14 cellular contexts compared by ENCODE assay signal in genomic region chr11:122977455-122978302, GRCh38. TPM values are rescaled to one million over a fixed set of nuclear protein-coding genes. Genes with fewer than 3 reads are reported as not detected.
DNase-seq lines count a peak whose midpoint lies in the region; ATAC-seq, FAIRE-seq and TF ChIP-seq lines count a peak whose summit lies in the region.
"Had no signal": no experiment of that assay in that cellular context is flagged by ENCODE, and none has a peak within 500 bp of the region (broad histone marks: within the 10 kb centered on the region; RNA-seq: fewer than 3 reads in every experiment).

No MANE protein-coding gene starts in this region.

- no peak overlapping the region for H3K4ac ChIP-seq in H1 (replicated peaks; ENCODE audit: insufficient read length, low read depth, low read length)

- H3K9me2 ChIP-seq in GM23338 (ENCODE audit: insufficient read depth) = no peaks in the 10 kb centered on the region
- H3K9me2 ChIP-seq in neural cell (ENCODE audit: insufficient read depth, low read length) = no peaks in the 10 kb centered on the region

- peaks cover 14% of the 10 kb centered on the region; the same call in 1 of the 2 replicates for H3K23me2 ChIP-seq in H1 (ENCODE audit: low read depth, low read length)

- H3K4me3 Mint-ChIP-seq in GM23338 = peak overlapping the region; percentile 80
- peak overlapping the region in 4 of 8 donors; percentile 9 to 77 (median 18) for H3K4me3 Mint-ChIP-seq in CD4-positive, alpha-beta memory T cell

- no peaks in the 10 kb centered on the region for H3K79me1 ChIP-seq in H1 (ENCODE audit: low read depth, low read length)

- 7% methylated on average over 32 of the region's 52 CpGs; no CpG with 5 or more reads in 1 of the 2 experiments for WGBS in H1 (ENCODE audit: extremely low coverage in 1 of 2, insufficient coverage in 1 of 2, insufficient read length in 1 of 2, insufficient replicate concordance in 2 of 2, low coverage in 1 of 2, low lambda C conversion rate in 2 of 2, missing lambda C conversion rate in 1 of 2), 2 experiments

- H3K56ac ChIP-seq in H1 (replicated peaks; ENCODE audit: insufficient read length, low read depth, low read length) = no peak overlapping the region

- POLR2A ChIA-PET in H1 (lab: Charles Lee; ENCODE audit: partially characterized antibody) = interaction anchor here (1.3 kb wide), 1 partner anchor 84 kb away, joined by 3 read pairs; the partner anchor contains the start of gene HSPA8
- POLR2A ChIA-PET in CD4-positive, alpha-beta memory T cell (lab: Charles Lee; ENCODE audit: partially characterized antibody) = no interaction called here

- DNase-seq in NCI-H82 (lab: John Stamatoyannopoulos, UW) (peak; percentile 13), NCI-H82 treated with DMSO at 0.1 percent for 48 hours (lab: John Stamatoyannopoulos, UW; ENCODE audit: unreplicated experiment) (no peak), GM23338 (ENCODE audit: low spot score) (peak; percentile 85), H1 (ENCODE audit: low read depth in 1 of 2, low spot score in 2 of 2) (peak in 1 of 2 experiments; percentile 49)
- no peak for DNase-seq in CD4-positive, alpha-beta memory T cell
- DNase-seq: left cardiac atrium had no signal

- peaks cover 100% of the 10 kb centered on the region for H3K27me3 ChIP-seq in GM23338 (ENCODE audit: insufficient read depth)
- H3K27me3 ChIP-seq in H1 (replicated peaks in 1 of 4; ENCODE audit: control insufficient read depth in 3 of 4, extremely low read depth in 1 of 4, insufficient read depth in 3 of 4, low read length in 3 of 4) = peaks cover 75 to 99% (median 90%) of the 10 kb centered on the region in 4 experiments
- peaks cover 100% of the 10 kb centered on the region for H3K27me3 ChIP-seq in neural cell (ENCODE audit: insufficient read depth, low read depth, low read length)
- H3K27me3 ChIP-seq in CD4-positive, alpha-beta memory T cell (ENCODE audit: insufficient read depth, low read length) = peaks cover 57% of the 10 kb centered on the region

- H4K8ac ChIP-seq in H1 (ENCODE audit: extremely low read depth, insufficient read depth, low read length) = peak overlapping the region; percentile 76; the same call in 1 of the 2 replicates

- no peak overlapping the region for H4K91ac ChIP-seq in H1 (replicated peaks; ENCODE audit: insufficient read length, low read length)

- H2BK15ac ChIP-seq in H1 (ENCODE audit: low read length) = no peak overlapping the region

- H4K5ac ChIP-seq in H1 (ENCODE audit: insufficient read length, low read depth, low read length) = no peak overlapping the region

- H3K23ac ChIP-seq in H1 (ENCODE audit: insufficient read length) = no peak overlapping the region

- FAIRE-seq in H1 (lab: Jason Lieb, UNC) = no peak
- FAIRE-seq: A204.1 had no signal

- H3K27ac Mint-ChIP-seq in GM23338 = no peak overlapping the region
- H3K27ac Mint-ChIP-seq in CD4-positive, alpha-beta memory T cell = peak overlapping the region in 1 of 7 donors; percentile 25

- H3K9me3 ChIP-seq in H1 (ENCODE audit: insufficient read depth in 2 of 2, low read depth in 1 of 2, low read length in 1 of 2) = no peaks in the 10 kb centered on the region
- H3K9me3 ChIP-seq in neural cell (ENCODE audit: low read length) = no peaks in the 10 kb centered on the region
- no peaks in the 10 kb centered on the region for H3K9me3 ChIP-seq in CD4-positive, alpha-beta memory T cell (ENCODE audit: control insufficient read depth in 1 of 2, low read length in 2 of 2)
- H3K9me3 ChIP-seq: vagina had no signal

- peak overlapping the region; percentile 80; the same call in 1 of the 2 replicates for H2BK12ac ChIP-seq in H1 (ENCODE audit: low read depth, low read length)

- peaks cover 8% of the 10 kb centered on the region; the same call in 1 of the 2 replicates for H3F3A ChIP-seq in GM23338 (replicated peaks; ENCODE audit: low read depth)
- no peaks in the 10 kb centered on the region for H3F3A ChIP-seq in neural cell (ENCODE audit: insufficient read depth, low read length, poor library complexity, severe bottlenecking)

- CTCF ChIA-PET in H1 (lab: Charles Lee; ENCODE audit: partially characterized antibody) = interaction anchor here (0.6 to 1.0 kb wide), 2 partner anchors 43 to 169 kb away, joined by 3 to 5 read pairs; no protein-coding TSS in a partner anchor
- CTCF ChIA-PET in CD4-positive, alpha-beta memory T cell (lab: Charles Lee; ENCODE audit: partially characterized antibody) = no interaction called here

- H3K4me3 ChIP-seq in GM23338 (peak overlapping the region; percentile 84), H1 (ENCODE audit: extremely low read depth in 1 of 4, insufficient read depth in 2 of 4, low read depth in 3 of 4, low read length in 4 of 4) (peak overlapping the region; percentile 45 to 60 (median 56)), neural cell (ENCODE audit: low read length) (peak overlapping the region; percentile 41)
- H3K4me3 ChIP-seq in CD4-positive, alpha-beta memory T cell (ENCODE audit: low read length in 2 of 2) = no peak overlapping the region

- H3K18ac ChIP-seq in H1 (ENCODE audit: extremely low read depth, low read length) = peak overlapping the region; percentile 36

- no peak overlapping the region for H2BK20ac ChIP-seq in H1 (ENCODE audit: low read length)

- H2BK120ac ChIP-seq in H1 (replicated peaks; ENCODE audit: low read depth, low read length) = no peak overlapping the region

- peaks cover 24% of the 10 kb centered on the region for H3K4me1 ChIP-seq in GM23338 (ENCODE audit: insufficient read depth)
- peaks cover 0 to 19% (median 11%) of the 10 kb centered on the region in 4 experiments; a peak in 6 of 7 replicates for H3K4me1 ChIP-seq in H1 (replicated peaks in 1 of 4; ENCODE audit: control insufficient read depth in 3 of 4, insufficient read depth in 4 of 4, low read length in 3 of 4)
- peaks cover 10% of the 10 kb centered on the region for H3K4me1 ChIP-seq in CD4-positive, alpha-beta memory T cell (ENCODE audit: insufficient read depth, low read length)

- H3K9ac ChIP-seq in H1 (replicated peaks in 1 of 4; ENCODE audit: extremely low read depth in 1 of 4, low read depth in 3 of 4, low read length in 3 of 4) (peak overlapping the region in 1 of 4 experiments; percentile 45; a peak in 1 of 7 replicates), neural cell (ENCODE audit: low read length) (no peak overlapping the region)

- TF ChIP-seq CTCF in GM23338 (conservative IDR thresholded peaks at IDR 0.05; ENCODE audit: low read depth in 2 of 2) (no peak), H1 (IDR thresholded peaks at IDR 0.05; ENCODE audit: control extremely low read depth in 1 of 3, insufficient read depth in 1 of 3, low read depth in 1 of 3, low read length in 3 of 3) (no peak), neural cell (IDR thresholded peaks at IDR 0.05; ENCODE audit: poor library complexity, severe bottlenecking) (no peak)

- H3K27me3 Mint-ChIP-seq in GM23338 (ENCODE audit: insufficient read depth, low read depth, poor library complexity) = peaks cover 93% of the 10 kb centered on the region
- H3K27me3 Mint-ChIP-seq in CD4-positive, alpha-beta memory T cell = peaks cover 74 to 79% of the 10 kb centered on the region in 2 donors

- no peak overlapping the region; the same call in 1 of the 2 replicates for H2BK5ac ChIP-seq in H1 (ENCODE audit: low read depth, low read length)

- H3K36me3 ChIP-seq in GM23338 (ENCODE audit: insufficient read depth) (no peaks in the 10 kb centered on the region), H1 (ENCODE audit: control insufficient read depth in 2 of 4, insufficient read depth in 4 of 4, low read length in 3 of 4) (peaks cover 0 to 8% (median 0%) of the 10 kb centered on the region in 4 experiments; a peak in 3 of 8 replicates), neural cell (ENCODE audit: insufficient read depth, low read length) (no peaks in the 10 kb centered on the region)
- H3K36me3 ChIP-seq in CD4-positive, alpha-beta memory T cell (ENCODE audit: insufficient read depth, low read length) = no peaks in the 10 kb centered on the region
- H3K36me3 ChIP-seq: vagina had no signal

- H4K20me1 ChIP-seq in GM23338 (replicated peaks; ENCODE audit: insufficient read depth) (peaks cover under 1% of the 10 kb centered on the region), H1 (replicated peaks in 1 of 2; ENCODE audit: control insufficient read depth in 1 of 2, insufficient read depth in 2 of 2, low read length in 2 of 2) (peaks cover 9 to 19% of the 10 kb centered on the region in 2 experiments), neural cell (ENCODE audit: insufficient read depth) (no peaks in the 10 kb centered on the region)

- H3K4me2 ChIP-seq in GM23338 = peak overlapping the region; percentile 97
- peak overlapping the region; percentile 89 to 96 for H3K4me2 ChIP-seq in H1 (ENCODE audit: insufficient read depth in 1 of 2, low read depth in 2 of 2, low read length in 2 of 2)
- H3K4me2 ChIP-seq in neural cell (ENCODE audit: low read length) = no peak overlapping the region

- ATAC-seq in GM23338 (peak; percentile 49), HG02884 (IDR thresholded peaks at IDR 0.05; ENCODE audit: unreplicated experiment) (no peak), GM19463 (IDR thresholded peaks at IDR 0.05; ENCODE audit: unreplicated experiment) (no peak)

- no peak overlapping the region for H3K27ac ChIP-seq in GM23338 (ENCODE audit: low read depth)
- no peak overlapping the region for H3K27ac ChIP-seq in H1 (ENCODE audit: low read depth, low read length)
- H3K27ac ChIP-seq in neural cell (ENCODE audit: low read length) = no peak overlapping the region
- no peak overlapping the region for H3K27ac ChIP-seq in CD4-positive, alpha-beta memory T cell (ENCODE audit: low read depth, low read length)
- H3K27ac ChIP-seq: vagina had no signal

- H3K4me1 Mint-ChIP-seq in GM23338 = peaks cover 41% of the 10 kb centered on the region
- H3K4me1 Mint-ChIP-seq in CD4-positive, alpha-beta memory T cell = peaks cover 18 to 52% (median 28%) of the 10 kb centered on the region in 4 donors

- H3K79me2 ChIP-seq in GM23338 (replicated peaks; ENCODE audit: insufficient read depth) (no peaks in the 10 kb centered on the region), H1 (ENCODE audit: control insufficient read depth in 1 of 2, insufficient read depth in 2 of 2, low read length in 2 of 2) (no peaks in the 10 kb centered on the region), neural cell (replicated peaks; ENCODE audit: insufficient read depth, low read length) (no peaks in the 10 kb centered on the region)

- H2AK5ac ChIP-seq in H1 (ENCODE audit: low read depth, low read length) = no peak overlapping the region

- TF ChIP-seq EP300 in H1 (IDR thresholded peaks at IDR 0.05; ENCODE audit: borderline replicate concordance in 1 of 2, low read depth in 2 of 2, low read length in 2 of 2) = no peak
- TF ChIP-seq EP300 in neural cell (conservative IDR thresholded peaks at IDR 0.05; ENCODE audit: poor library complexity, severe bottlenecking) = no peak

- peaks cover 14% of the 10 kb centered on the region for H3K9me3 Mint-ChIP-seq in GM23338
- peaks cover 0 to 19% (median 5%) of the 10 kb centered on the region in 8 donors for H3K9me3 Mint-ChIP-seq in CD4-positive, alpha-beta memory T cell

- H2AFZ ChIP-seq in GM23338 = peak overlapping the region; percentile 100
- peak overlapping the region; percentile 70; the same call in 1 of the 2 replicates for H2AFZ ChIP-seq in H1 (ENCODE audit: low read length)
- H2AFZ ChIP-seq in neural cell (ENCODE audit: low read depth, low read length) = no peak overlapping the region

- no peak overlapping the region for H3K14ac ChIP-seq in H1 (ENCODE audit: insufficient read length)

- peaks cover 3% of the 10 kb centered on the region; the same call in 1 of the 3 replicates for H3K36me3 Mint-ChIP-seq in GM23338 (ENCODE audit: low read depth)
- H3K36me3 Mint-ChIP-seq in CD4-positive, alpha-beta memory T cell = peaks cover 0 to 4% of the 10 kb centered on the region in 2 donors

- 0 out of 3 replicates have a peak, but pooled peaks of 1 of the 2 experiments have one; percentile 27 for TF ChIP-seq POLR2A in H1 (IDR thresholded peaks at IDR 0.05; ENCODE audit: control extremely low read depth in 1 of 2, low read depth in 2 of 2, low read length in 2 of 2)

- intact Hi-C loops in CD4-positive, alpha-beta memory T cell (cut with micrococcal nuclease) = no loop called here

- TF ChIP-seq RAD21 in H1 (IDR thresholded peaks at IDR 0.05 in 1 of 2, conservative IDR thresholded peaks at IDR 0.05 in 1 of 2; ENCODE audit: low read depth in 2 of 2, low read length in 2 of 2) (no peak), neural cell (conservative IDR thresholded peaks at IDR 0.05) (no peak)

RNA-seq across cellular contexts. Expression of gene BSX, which starts 4.0 kb away (rescaled TPM):
- not detected in 2 replicates for total RNA-seq in GM23338 (2014; rRNA removed; shearing (Covaris generic))
- not detected in 2 replicates for polyA plus RNA-seq in GM23338 (2016; fragmentation: Nextera tagmentation; extraction: Ambion mirVana)
- not detected in 2 replicates for total RNA-seq in H1 (2021; fragmentation: NEBNext Ultra II Directional; extraction: Animal tissue kit (Norgen Biotek cat#: 25700))
- not detected in 2 replicates for polyA plus RNA-seq in H1 (2011; rRNA removed)
- not detected for polyA plus RNA-seq in H1 (2011; cell fraction: cytosol; rRNA removed)
- polyA plus RNA-seq in H1 (2011; cell fraction: nucleus; rRNA removed) = not detected
- not detected in 4 replicates for polyA plus RNA-seq in H1 (2012, experiment 1 of 2)
- not detected for polyA plus RNA-seq in H1 (2012, experiment 2 of 2)
- polyA plus RNA-seq in H1 (2013, experiment 1 of 2) = not detected
- polyA plus RNA-seq in H1 (2013, experiment 2 of 2) = not detected
- polyA minus RNA-seq in H1 (2011; rRNA and poly(A)+ RNA removed) = not detected in 2 replicates
- polyA minus RNA-seq in H1 (2011; cell fraction: cytosol; rRNA and poly(A)+ RNA removed) = not detected
- not detected for polyA minus RNA-seq in H1 (2011; cell fraction: nucleus; rRNA and poly(A)+ RNA removed)
- not detected in 2 replicates for polyA plus RNA-seq in neural cell
- not detected in 2 replicates for polyA minus RNA-seq in neural cell
- total RNA-seq in CD4-positive, alpha-beta memory T cell = not detected
- not detected for polyA plus RNA-seq in CD4-positive, alpha-beta memory T cell
- total RNA-seq: left cardiac atrium, pulmonary artery endothelial cell, RPMI7951, vagina had no signal
- polyA plus RNA-seq: esophagus had no signal

Comparison
In these comparisons a context has a peak if more than half of its experiments do, and no peak if none do; other contexts are left out.
1. DNase-seq: peak in NCI-H82 (single experiment) and GM23338 (single experiment); none in NCI-H82 treated with DMSO at 0.1 percent for 48 hours (single experiment) and CD4-positive, alpha-beta memory T cell (0 of 5).
2. H3K4me3 ChIP-seq: peak in GM23338 (single experiment), H1 (4 of 4) and neural cell (single experiment); none in CD4-positive, alpha-beta memory T cell (0 of 2).